ENCODE assay signal across 7 cellular contexts in the genomic region with DNA sequence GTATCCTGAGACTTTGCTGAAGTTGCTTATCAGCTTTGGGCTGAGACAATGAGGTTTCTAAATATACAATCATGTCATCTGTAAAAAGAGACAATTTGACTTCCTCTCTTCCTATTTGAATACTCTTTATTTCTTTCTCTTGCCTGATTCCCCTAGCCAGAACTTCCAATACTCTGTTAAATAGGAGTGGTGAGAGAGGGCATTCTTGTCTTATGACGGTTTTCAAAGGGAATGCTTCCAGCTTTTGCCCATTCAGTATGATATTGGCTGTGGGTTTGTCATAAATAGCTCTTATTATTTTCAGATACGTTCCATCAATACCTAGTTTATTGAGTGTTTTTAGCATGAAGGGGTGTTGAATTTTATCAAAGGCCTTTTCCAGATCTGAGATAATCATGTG. TPM values are rescaled to one million over a fixed set of nuclear protein-coding genes. Genes with fewer than 3 reads are reported as not detected.
A peak's percentile ranks its signal among the peaks of the same experiment; 100 is the strongest.
DNase-seq lines count a peak whose midpoint lies in the region; FAIRE-seq and TF ChIP-seq lines count a peak whose summit lies in the region.
"Not testable (repeated sequence)": the region's sequence is repeated elsewhere in the genome, so short reads cannot be mapped to it uniquely, and the experiment has no call there.

No MANE protein-coding gene starts in this region.

- not testable (repeated sequence) for H3K79me2 ChIP-seq in astrocyte (ENCODE audit: insufficient read depth, low read length)

- H3K27ac Mint-ChIP-seq in HFFc6 (peak overlapping the region; percentile 80), astrocyte (ENCODE audit: unreplicated experiment) (peak overlapping the region; percentile 44)

- not testable (repeated sequence) for H3K9me3 Mint-ChIP-seq in HFFc6; astrocyte (ENCODE audit: unreplicated experiment)

- H3K4me3 Mint-ChIP-seq in HFFc6: peak overlapping the region; percentile 74
- H3K4me3 Mint-ChIP-seq in astrocyte (ENCODE audit: unreplicated experiment): not testable (repeated sequence)

- not testable (repeated sequence) for FAIRE-seq in astrocyte (lab: Jason Lieb, UNC)

- H3K36me3 Mint-ChIP-seq in HFFc6 (ENCODE audit: low read depth): peaks cover 57% of the 10 kb centered on the region
- H3K36me3 Mint-ChIP-seq in astrocyte (ENCODE audit: low read depth, unreplicated experiment): not testable (repeated sequence)

- not testable (repeated sequence) for H3K36me3 ChIP-seq in astrocyte (ENCODE audit: insufficient read depth, low read length)

- peak; percentile 10 for DNase-seq in AG04449 (ENCODE audit: low read depth, low spot score)
- peak; percentile 57 for DNase-seq in EL
- peak; percentile 54 for DNase-seq in HFFc6
- DNase-seq in astrocyte (ENCODE audit: low read depth): not testable (repeated sequence)
- peak; percentile 17 for DNase-seq in fibroblast of gingiva (ENCODE audit: low read depth)
- DNase-seq in fibroblast of villous mesenchyme (ENCODE audit: low read depth): peak; percentile 11
- DNase-seq in iris pigment epithelial cell (ENCODE audit: low read depth): peak; percentile 3

- POLR2A ChIA-PET in AG04449 (lab: Yijun Ruan, JAX): not testable (repeated sequence)

- peaks cover 57% of the 10 kb centered on the region for H3K4me1 Mint-ChIP-seq in HFFc6 (ENCODE audit: low read depth)
- not testable (repeated sequence) for H3K4me1 Mint-ChIP-seq in astrocyte (ENCODE audit: low read depth, unreplicated experiment)

- not testable (repeated sequence) for H3K9me3 ChIP-seq in astrocyte (ENCODE audit: insufficient read depth, low read depth, low read length)

- H3K4me2 ChIP-seq in astrocyte (ENCODE audit: low read length): not testable (repeated sequence)

- H3K27ac ChIP-seq in astrocyte (ENCODE audit: low read depth, low read length): not testable (repeated sequence)

- CTCF ChIA-PET in AG04449 (lab: Yijun Ruan, JAX): interaction anchor here (0.8 kb wide), 1 partner anchor 56 kb away, joined by 4 read pairs; no protein-coding TSS in a partner anchor

- not testable (repeated sequence) for H3K27me3 ChIP-seq in astrocyte (ENCODE audit: insufficient read depth, low read length)

- not testable (repeated sequence) for TF ChIP-seq CTCF in AG04449 (IDR thresholded peaks at IDR 0.05; ENCODE audit: insufficient read depth, low read length, missing control alignments); HFFc6 (IDR thresholded peaks at IDR 0.05); astrocyte (IDR thresholded peaks at IDR 0.05; ENCODE audit: insufficient read depth, low read depth, low read length); fibroblast of villous mesenchyme (IDR thresholded peaks at IDR 0.05; ENCODE audit: insufficient read depth, low read depth, low read length)

- H2AFZ ChIP-seq in astrocyte (ENCODE audit: low read depth, low read length): not testable (repeated sequence)

- H3K27me3 Mint-ChIP-seq in HFFc6 (ENCODE audit: insufficient read depth); astrocyte (ENCODE audit: low read depth, unreplicated experiment): not testable (repeated sequence)

- H3K4me3 ChIP-seq in AG04449 (ENCODE audit: low read depth, low read length); astrocyte (ENCODE audit: insufficient read depth, low read depth, low read length); fibroblast of villous mesenchyme (ENCODE audit: low read depth, low read length): not testable (repeated sequence)

- not testable (repeated sequence) for H3K9ac ChIP-seq in astrocyte (ENCODE audit: low read length)

- H4K20me1 ChIP-seq in astrocyte (ENCODE audit: insufficient read depth, low read length): not testable (repeated sequence)

- not testable (repeated sequence) for H3K4me1 ChIP-seq in astrocyte (ENCODE audit: insufficient read depth, low read length)

RNA-seq across cellular contexts. Expression of gene CDKN3, which starts 6.6 kb away (rescaled TPM):
- total RNA-seq in HFFc6 (2021; fragmentation: NEBNext Ultra II Directional; extraction: Animal tissue kit (Norgen Biotek cat#: 25700)): 100 to 1,000 TPM in 1 of 6 experiments, 10 to 100 TPM in 5; 33.3 to 106 (median 91.8) TPM
- total RNA-seq in astrocyte (1.6 and 2.4 TPM in 2 replicates), fibroblast of villous mesenchyme (35.8 and 42.7 TPM in 2 replicates)

RNA-seq across cellular contexts. Expression of gene CNIH1, which starts 37.8 kb away (rescaled TPM):
- total RNA-seq in HFFc6 (2021; fragmentation: NEBNext Ultra II Directional; extraction: Animal tissue kit (Norgen Biotek cat#: 25700)): 100 to 1,000 TPM; 158 to 212 (median 194) TPM
- total RNA-seq in astrocyte (148 and 156 TPM in 2 replicates), fibroblast of villous mesenchyme (31.9 and 94.1 TPM in 2 replicates)

Comparison
In these comparisons a context has a peak if more than half of its experiments do, and no peak if none do; other contexts are left out.
1. RNA of gene CDKN3, which starts 6.6 kb away (total RNA-seq): 33.3 to 106 TPM in HFFc6 and 35.8 to 42.7 TPM in fibroblast of villous mesenchyme; 1.6 to 2.4 TPM in astrocyte; every median in the first group is over 10 times any median in the second.